20 cellular contexts compared by ENCODE assay signal in genomic region chr16:27774779-27775178, GRCh38.
A peak's percentile ranks its signal among the peaks of the same experiment; 100 is the strongest.
DNase-seq lines count a peak whose midpoint lies in the region; ATAC-seq, FAIRE-seq and TF ChIP-seq lines count a peak whose summit lies in the region.
"Had no signal": no experiment of that assay in that cellular context is flagged by ENCODE, and none has a peak within 500 bp of the region (broad histone marks: within the 10 kb centered on the region; RNA-seq: fewer than 3 reads in every experiment).

No MANE protein-coding gene starts in this region.

- FAIRE-seq in kidney (lab: Jason Lieb, UNC): no peak
- FAIRE-seq: G401.6, GM12891, GM19239 had no signal

- WGBS in right cardiac atrium: 88% methylated on average over 22 of the region's 22 CpGs

- no peak overlapping the region for H3K27ac ChIP-seq in right cardiac atrium (ENCODE audit: low read length)
- no peak overlapping the region for H3K27ac ChIP-seq in kidney (ENCODE audit: low read depth in 2 of 2, low read length in 2 of 2)
- no peak overlapping the region for H3K27ac ChIP-seq in osteoblast (ENCODE audit: low read depth, low read length)
- no peak overlapping the region for H3K27ac ChIP-seq in colonic mucosa

- TF ChIP-seq CTCF in kidney (IDR thresholded peaks at IDR 0.05; ENCODE audit: borderline replicate concordance, extremely low read depth, insufficient read depth) (no peak), osteoblast (IDR thresholded peaks at IDR 0.05; ENCODE audit: extremely low read depth, low read depth, low read length) (no peak), colonic mucosa (IDR thresholded peaks at IDR 0.05) (no peak)

- H4K20me1 ChIP-seq in osteoblast (ENCODE audit: insufficient read depth, low read length): no peaks in the 10 kb centered on the region

- H3K36me3 ChIP-seq in kidney (ENCODE audit: control insufficient read depth in 1 of 2, insufficient read depth in 2 of 2, low read length in 2 of 2) (peaks cover 0 to 12% of the 10 kb centered on the region in 2 donors), osteoblast (ENCODE audit: insufficient read depth, low read length) (peaks cover 4% of the 10 kb centered on the region), colonic mucosa (no peaks in the 10 kb centered on the region)

- H3K27me3 ChIP-seq in right cardiac atrium (ENCODE audit: control insufficient read depth, insufficient read depth) (no peaks in the 10 kb centered on the region), osteoblast (ENCODE audit: insufficient read depth, low read length) (no peaks in the 10 kb centered on the region), colonic mucosa (no peaks in the 10 kb centered on the region)

- ATAC-seq in Right ventricle myocardium superior (ENCODE audit: poor library complexity) (no peak), right cardiac atrium (no peak)

- H3K4me2 ChIP-seq in osteoblast (ENCODE audit: insufficient read depth, low read length): no peak overlapping the region

- no peak overlapping the region for H2AFZ ChIP-seq in osteoblast (ENCODE audit: low read length)

- H3K9ac ChIP-seq in kidney (ENCODE audit: low read length in 2 of 2) (no peak overlapping the region), colonic mucosa (ENCODE audit: low read depth in 2 of 2, low read length in 2 of 2) (no peak overlapping the region)

- no peak overlapping the region for H3K4me3 ChIP-seq in right cardiac atrium (ENCODE audit: low read length)
- no peak overlapping the region for H3K4me3 ChIP-seq in kidney (ENCODE audit: low read length in 2 of 2)
- no peak overlapping the region for H3K4me3 ChIP-seq in osteoblast (ENCODE audit: insufficient read depth, low read length)
- no peak overlapping the region for H3K4me3 ChIP-seq in colonic mucosa

- H3K79me2 ChIP-seq in osteoblast (ENCODE audit: insufficient read depth, low read length): no peaks in the 10 kb centered on the region

- H3K9me3 ChIP-seq in right cardiac atrium (ENCODE audit: control insufficient read depth, low read length) (no peaks in the 10 kb centered on the region), kidney (ENCODE audit: control insufficient read depth in 1 of 2, low read length in 2 of 2) (no peaks in the 10 kb centered on the region), osteoblast (ENCODE audit: low read depth, low read length) (no peaks in the 10 kb centered on the region), colonic mucosa (no peaks in the 10 kb centered on the region)

- no peaks in the 10 kb centered on the region for H3K4me1 ChIP-seq in right cardiac atrium (ENCODE audit: control insufficient read depth, insufficient read depth, low read length)
- no peaks in the 10 kb centered on the region for H3K4me1 ChIP-seq in kidney (ENCODE audit: control insufficient read depth in 1 of 2, insufficient read depth in 1 of 2, low read depth in 1 of 2, low read length in 2 of 2)
- H3K4me1 ChIP-seq in osteoblast (ENCODE audit: insufficient read depth, low read length): peaks cover under 1% of the 10 kb centered on the region
- H3K4me1 ChIP-seq in colonic mucosa: no peaks in the 10 kb centered on the region

- DNase-seq in Right ventricle myocardium superior (peak; percentile 23), right cardiac atrium (no peak), kidney (peak; percentile 39), osteoblast (ENCODE audit: insufficient read length, low spot score, missing footprints) (peak; percentile 71), NCI-H2196 treated with DMSO at 0.1 percent for 48 hours (lab: John Stamatoyannopoulos, UW; ENCODE audit: unreplicated experiment) (no peak), SIG-M5 (lab: John Stamatoyannopoulos, UW) (no peak), colonic mucosa (no peak)
- DNase-seq: 8988T; C1 segment of cervical spinal cord; CD4-positive, CD25-positive, alpha-beta regulatory T cell; CD8-positive, alpha-beta memory T cell; COR-L47; DMS 273 treated with DMSO at 0.1 percent for 48 hours; DMS53; DND-41; EL; HCEC 1CT had no signal

- intact Hi-C loops in Right ventricle myocardium superior (cut with DNase I) (no loop called here), right cardiac atrium (cut with DNase I) (no loop called here), kidney (cut with DNase I) (no loop called here), colonic mucosa (cut with DNase I) (no loop called here)

Comparison
In these comparisons a context has a peak if more than half of its experiments do, and no peak if none do; other contexts are left out.
1. DNase-seq: peak in Right ventricle myocardium superior (single experiment), kidney (single experiment) and osteoblast (single experiment); none in right cardiac atrium (0 of 3), NCI-H2196 treated with DMSO at 0.1 percent for 48 hours (single experiment), SIG-M5 (single experiment) and colonic mucosa (single experiment).